ENCODE assay signal across 22 cellular contexts in genomic region chr3:47464603-47465002, GRCh38. TPM values are rescaled to one million over a fixed set of nuclear protein-coding genes. Genes with fewer than 3 reads are reported as not detected.
DNase-seq lines count a peak whose midpoint lies in the region; TF ChIP-seq lines count a peak whose summit lies in the region.
"Had no signal": no experiment of that assay in that cellular context is flagged by ENCODE, and none has a peak within 500 bp of the region (broad histone marks: within the 10 kb centered on the region; RNA-seq: fewer than 3 reads in every experiment).

No MANE protein-coding gene starts in this region.

- H3K9me3 ChIP-seq in DOHH2 (ENCODE audit: control insufficient read depth, insufficient read depth, low read length) = peaks cover 8% of the 10 kb centered on the region; the same call in 1 of the 2 replicates
- H3K9me3 ChIP-seq in Loucy (ENCODE audit: insufficient read depth, low read depth, low read length) = no peaks in the 10 kb centered on the region
- H3K9me3 ChIP-seq in CD4-positive, alpha-beta memory T cell (ENCODE audit: control insufficient read depth in 1 of 2, low read length in 2 of 2) = no peaks in the 10 kb centered on the region
- H3K9me3 ChIP-seq: body of pancreas, psoas muscle had no signal

- H3K4me1 Mint-ChIP-seq in endothelial cell (ENCODE audit: unreplicated experiment) = peaks cover 6% of the 10 kb centered on the region
- H3K4me1 Mint-ChIP-seq in CD4-positive, alpha-beta memory T cell = peaks cover 12 to 41% (median 26%) of the 10 kb centered on the region in 4 donors

- peaks cover 19% of the 10 kb centered on the region for H3K4me1 ChIP-seq in DOHH2 (ENCODE audit: control insufficient read depth, low read length)
- peaks cover 14% of the 10 kb centered on the region for H3K4me1 ChIP-seq in Loucy (ENCODE audit: insufficient read depth, low read length, poor library complexity, severe bottlenecking)
- H3K4me1 ChIP-seq in CD4-positive, alpha-beta memory T cell (ENCODE audit: insufficient read depth, low read length) = no peaks in the 10 kb centered on the region
- H3K4me1 ChIP-seq: body of pancreas, SJCRH30 had no signal

- H3K36me3 ChIP-seq in DOHH2 (ENCODE audit: control insufficient read depth, low read length) = peaks cover 12% of the 10 kb centered on the region
- H3K36me3 ChIP-seq in Loucy (ENCODE audit: insufficient read depth, low read length) = no peaks in the 10 kb centered on the region
- no peaks in the 10 kb centered on the region for H3K36me3 ChIP-seq in CD4-positive, alpha-beta memory T cell (ENCODE audit: insufficient read depth, low read length)
- H3K36me3 ChIP-seq: heart left ventricle, SJCRH30 had no signal

- H3K9me3 Mint-ChIP-seq in endothelial cell (ENCODE audit: unreplicated experiment) = no peaks in the 10 kb centered on the region
- peaks cover 0 to 5% (median under 1%) of the 10 kb centered on the region in 8 donors for H3K9me3 Mint-ChIP-seq in CD4-positive, alpha-beta memory T cell
- H3K9me3 Mint-ChIP-seq: memory B cell had no signal

- peaks cover 1% of the 10 kb centered on the region for H3K36me3 Mint-ChIP-seq in endothelial cell (ENCODE audit: low read depth, unreplicated experiment)
- peaks cover 26 to 33% of the 10 kb centered on the region in 2 donors for H3K36me3 Mint-ChIP-seq in CD4-positive, alpha-beta memory T cell

- H3K4me3 Mint-ChIP-seq in endothelial cell (ENCODE audit: unreplicated experiment) = no peak overlapping the region
- no peak overlapping the region for H3K4me3 Mint-ChIP-seq in CD4-positive, alpha-beta memory T cell
- H3K4me3 Mint-ChIP-seq: activated CD4-positive, alpha-beta T cell treated with anti-CD3 and anti-CD28 coated beads, Interleukin-2, amount 10 ng/mL, durations not matched to agents 7 days and 5 days; activated CD8-positive, alpha-beta memory T cell treated with anti-CD3 and anti-CD28 coated beads, Interleukin-2, amount 10 ng/mL, durations not matched to agents 7 days and 5 days; CD8-positive, alpha-beta T cell; memory B cell; T-helper 1 cell treated with Interleukin-12 subunit alpha and Interleukin-12 subunit beta and Interleukin-4 antibody, amounts not matched to agents 30 μg/mL and 1 μg/mL, for 36 hours had no signal

- no peak overlapping the region for H2AFZ ChIP-seq in Loucy (ENCODE audit: low read length)

- TF ChIP-seq CTCF in DOHH2 (IDR thresholded peaks at IDR 0.05; ENCODE audit: low read depth, low read length, poor library complexity, severe bottlenecking) (no peak), Loucy (conservative IDR thresholded peaks at IDR 0.05; ENCODE audit: low read length) (no peak), fibroblast of villous mesenchyme (IDR thresholded peaks at IDR 0.05; ENCODE audit: insufficient read depth, low read depth, low read length) (no peak), endothelial cell (IDR thresholded peaks at IDR 0.05; ENCODE audit: unreplicated experiment) (no peak)

- H3K9ac ChIP-seq in Loucy (ENCODE audit: low read depth, low read length, poor library complexity, severe bottlenecking) = no peak overlapping the region

- no peak overlapping the region for H3K27ac ChIP-seq in DOHH2 (ENCODE audit: low read depth, low read length)
- no peak overlapping the region for H3K27ac ChIP-seq in CD4-positive, alpha-beta memory T cell (ENCODE audit: low read depth, low read length)
- H3K27ac ChIP-seq: body of pancreas, heart left ventricle, psoas muscle, SJCRH30 had no signal

- H3F3A ChIP-seq in DOHH2 (ENCODE audit: control insufficient read depth, insufficient read depth) (no peaks in the 10 kb centered on the region), Loucy (ENCODE audit: low read depth) (no peaks in the 10 kb centered on the region)

- intact Hi-C loops in CD4-positive, alpha-beta memory T cell (cut with micrococcal nuclease) = no loop called here

- H4K20me1 ChIP-seq in DOHH2 (ENCODE audit: control insufficient read depth, insufficient read depth, low read depth, low read length) = peaks cover 21% of the 10 kb centered on the region; the same call in 1 of the 2 replicates
- peaks cover 41% of the 10 kb centered on the region for H4K20me1 ChIP-seq in Loucy (ENCODE audit: insufficient read depth, low read length, poor library complexity, severe bottlenecking)

- CTCF ChIA-PET in CD4-positive, alpha-beta memory T cell (lab: Charles Lee; ENCODE audit: partially characterized antibody) = interaction anchor here (1.4 to 1.9 kb wide), 2 partner anchors 12 to 43 kb away, joined by 4 to 5 read pairs; no protein-coding TSS in a partner anchor

- H3K4me2 ChIP-seq in DOHH2 (ENCODE audit: low read length) (0 out of 2 replicates have a peak overlapping the region, but pooled peaks have one; percentile 1), Loucy (ENCODE audit: low read depth, low read length, poor library complexity, severe bottlenecking) (peak overlapping the region; percentile 19)

- POLR2A ChIA-PET in CD4-positive, alpha-beta memory T cell (lab: Charles Lee; ENCODE audit: partially characterized antibody) = no interaction called here

- no peaks in the 10 kb centered on the region for H3K27me3 Mint-ChIP-seq in endothelial cell (ENCODE audit: unreplicated experiment)
- H3K27me3 Mint-ChIP-seq in CD4-positive, alpha-beta memory T cell = no peaks in the 10 kb centered on the region
- H3K27me3 Mint-ChIP-seq: activated CD4-positive, alpha-beta T cell treated with anti-CD3 and anti-CD28 coated beads, Interleukin-2, amount 10 ng/mL, durations not matched to agents 7 days and 5 days; activated CD8-positive, alpha-beta memory T cell treated with anti-CD3 and anti-CD28 coated beads, Interleukin-2, amount 10 ng/mL, durations not matched to agents 7 days and 5 days; memory B cell had no signal

- DNase-seq in SIG-M5 (lab: John Stamatoyannopoulos, UW) = peak; percentile 52
- DNase-seq in fibroblast of villous mesenchyme (ENCODE audit: low read depth) = peak; percentile 59
- no peak for DNase-seq in endothelial cell (ENCODE audit: low spot score)
- DNase-seq in CD4-positive, alpha-beta memory T cell = no peak
- no peak for DNase-seq in DMS 273 (lab: John Stamatoyannopoulos, UW; ENCODE audit: unreplicated experiment)
- DNase-seq: activated CD4-positive, alpha-beta T cell treated with anti-CD3 and anti-CD28 coated beads, Interleukin-2, amount 10 ng/mL, durations not matched to agents 7 days and 5 days; activated CD8-positive, alpha-beta memory T cell treated with anti-CD3 and anti-CD28 coated beads, Interleukin-2, amount 10 ng/mL, durations not matched to agents 7 days and 5 days; body of pancreas; CD8-positive, alpha-beta T cell; DMS153; GDM1; heart left ventricle; left cardiac atrium; NCI-H1436 treated with DMSO at 0.1 percent for 48 hours; NCI-H526; psoas muscle; SJCRH30 had no signal

- no peak overlapping the region for H3K4me3 ChIP-seq in DOHH2 (ENCODE audit: low read length)
- no peak overlapping the region for H3K4me3 ChIP-seq in Loucy (ENCODE audit: low read length, poor library complexity, severe bottlenecking)
- H3K4me3 ChIP-seq in fibroblast of villous mesenchyme (ENCODE audit: low read depth, low read length) = no peak overlapping the region
- no peak overlapping the region for H3K4me3 ChIP-seq in CD4-positive, alpha-beta memory T cell (ENCODE audit: low read length in 2 of 2)
- H3K4me3 ChIP-seq: body of pancreas, GM12878, heart left ventricle, psoas muscle, SJCRH30 had no signal

- H3K9me2 ChIP-seq in DOHH2 (replicated peaks; ENCODE audit: control insufficient read depth, low read length) = no peaks in the 10 kb centered on the region
- no peaks in the 10 kb centered on the region for H3K9me2 ChIP-seq in Loucy (replicated peaks; ENCODE audit: low read depth, low read length)

- no peaks in the 10 kb centered on the region for H3K27me3 ChIP-seq in DOHH2 (ENCODE audit: control insufficient read depth, low read length)
- H3K27me3 ChIP-seq in Loucy (ENCODE audit: insufficient read depth, low read length, poor library complexity, severe bottlenecking) = no peaks in the 10 kb centered on the region
- H3K27me3 ChIP-seq in CD4-positive, alpha-beta memory T cell (ENCODE audit: insufficient read depth, low read length) = no peaks in the 10 kb centered on the region
- H3K27me3 ChIP-seq: body of pancreas, heart left ventricle, SJCRH30 had no signal

- peaks cover 88% of the 10 kb centered on the region for H3K79me2 ChIP-seq in DOHH2 (ENCODE audit: control insufficient read depth, low read length)
- peaks cover 74% of the 10 kb centered on the region for H3K79me2 ChIP-seq in Loucy (ENCODE audit: insufficient read depth, low read length)

- no peak overlapping the region for H3K27ac Mint-ChIP-seq in endothelial cell (ENCODE audit: unreplicated experiment)
- peak overlapping the region in 1 of 7 donors; percentile 25 for H3K27ac Mint-ChIP-seq in CD4-positive, alpha-beta memory T cell
- H3K27ac Mint-ChIP-seq: activated CD4-positive, alpha-beta T cell treated with anti-CD3 and anti-CD28 coated beads, Interleukin-2, amount 10 ng/mL, durations not matched to agents 7 days and 5 days; activated CD8-positive, alpha-beta memory T cell treated with anti-CD3 and anti-CD28 coated beads, Interleukin-2, amount 10 ng/mL, durations not matched to agents 7 days and 5 days; CD8-positive, alpha-beta T cell; memory B cell; T-helper 1 cell treated with Interleukin-12 subunit alpha and Interleukin-12 subunit beta and Interleukin-4 antibody, amounts not matched to agents 30 μg/mL and 1 μg/mL, for 36 hours had no signal

RNA-seq across cellular contexts. Expression of gene SCAP, which starts 11.1 kb away (rescaled TPM):
- total RNA-seq in fibroblast of villous mesenchyme (50.3 and 66.5 TPM in 2 replicates), endothelial cell (ENCODE audit: unreplicated experiment) (88.6 TPM)
- 10 to 100 TPM; 85.7 to 88.1 TPM for total RNA-seq in CD4-positive, alpha-beta memory T cell
- polyA plus RNA-seq in CD4-positive, alpha-beta memory T cell = 10 to 100 TPM; 37.7 to 56.4 TPM

RNA-seq across cellular contexts. Expression of gene ELP6, which starts 48.9 kb away (rescaled TPM):
- total RNA-seq in fibroblast of villous mesenchyme (30.6 and 39.3 TPM in 2 replicates), endothelial cell (ENCODE audit: unreplicated experiment) (49.5 TPM)
- total RNA-seq in CD4-positive, alpha-beta memory T cell = 10 to 100 TPM; 24.8 to 28.6 TPM
- 10 to 100 TPM; 37.1 to 45.7 TPM for polyA plus RNA-seq in CD4-positive, alpha-beta memory T cell

Comparison
In these comparisons a context has a peak if more than half of its experiments do, and no peak if none do; other contexts are left out.
1. DNase-seq: peak in SIG-M5 (single experiment) and fibroblast of villous mesenchyme (single experiment); none in endothelial cell (single experiment), CD4-positive, alpha-beta memory T cell (0 of 5) and DMS 273 (single experiment).